ENCODE assay signal across 1 cellular context in genomic region chr5:54837939-54838457, GRCh38.
TF ChIP-seq lines count a peak whose summit lies in the region.

No MANE protein-coding gene starts in this region.

TF ChIP-seq in IMR-90, 13 proteins besides CTCF, POLR2A, EP300 and RAD21:
- TF ChIP-seq RCOR1 (IDR thresholded peaks at IDR 0.05; ENCODE audit: insufficient replicate concordance, low read length), result no peak
- TF ChIP-seq MXI1 (IDR thresholded peaks at IDR 0.05; ENCODE audit: borderline replicate concordance, low read depth, low read length), result no peak
- no peak for TF ChIP-seq BHLHE40 (IDR thresholded peaks at IDR 0.05; ENCODE audit: low read depth, low read length)
- no peak for TF ChIP-seq MAFK (IDR thresholded peaks at IDR 0.05; ENCODE audit: low read depth, low read length)
- no peak for TF ChIP-seq CHD1 (IDR thresholded peaks at IDR 0.05; ENCODE audit: low read depth, low read length)
- no peak for TF ChIP-seq RFX5 (IDR thresholded peaks at IDR 0.05; ENCODE audit: low read depth, low read length)
- no peak for TF ChIP-seq MAZ (IDR thresholded peaks at IDR 0.05; ENCODE audit: borderline replicate concordance, low read depth, low read length)
- no peak for TF ChIP-seq NFE2L2 (IDR thresholded peaks at IDR 0.05; ENCODE audit: low read depth, low read length)
- TF ChIP-seq FOS (IDR thresholded peaks at IDR 0.05; ENCODE audit: low read depth, low read length), result no peak
- no peak for TF ChIP-seq SMC3 (IDR thresholded peaks at IDR 0.05; ENCODE audit: low read depth, low read length)
- no peak for TF ChIP-seq CEBPB (IDR thresholded peaks at IDR 0.05; ENCODE audit: low read depth, low read length)
- no peak for TF ChIP-seq USF2 (IDR thresholded peaks at IDR 0.05; ENCODE audit: low read depth, low read length)
- TF ChIP-seq ELK1 (IDR thresholded peaks at IDR 0.05; ENCODE audit: borderline replicate concordance, low read depth, low read length), result no peak
